Comparison of ENCODE assay signal across 24 cellular contexts in the genomic region with DNA sequence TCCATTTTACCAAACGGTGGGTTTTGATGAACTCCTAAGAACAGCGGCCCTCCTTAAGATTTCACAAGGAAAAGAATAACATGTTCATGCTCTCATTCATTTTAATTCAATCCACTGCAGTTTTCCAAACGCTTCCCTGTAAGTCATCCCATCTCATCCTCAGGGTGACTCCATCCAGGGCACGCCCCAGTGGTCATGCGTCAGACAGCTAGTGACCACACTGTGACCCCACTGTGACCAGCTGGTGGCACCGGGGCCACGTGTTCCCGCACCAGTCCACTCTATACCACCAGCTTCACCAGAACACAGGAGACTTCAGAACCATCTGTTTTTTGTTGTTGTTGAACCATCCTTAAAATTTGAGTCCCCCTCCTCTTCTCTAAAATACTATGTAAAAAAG. TPM values are rescaled to one million over a fixed set of nuclear protein-coding genes. Genes with fewer than 3 reads are reported as not detected.
DNase-seq lines count a peak whose midpoint lies in the region; ATAC-seq and TF ChIP-seq lines count a peak whose summit lies in the region.
"Had no signal": no experiment of that assay in that cellular context is flagged by ENCODE, and none has a peak within 500 bp of the region (broad histone marks: within the 10 kb centered on the region; RNA-seq: fewer than 3 reads in every experiment).

No MANE protein-coding gene starts in this region.

- no peaks in the 10 kb centered on the region for H3K23me2 ChIP-seq in H9 (ENCODE audit: insufficient read length, low read depth, low read length, poor library complexity, severe bottlenecking)

- H2BK20ac ChIP-seq in H9 (ENCODE audit: low read depth, low read length, poor library complexity, severe bottlenecking) = no peak overlapping the region

- no peak for ATAC-seq in HG03097 (IDR thresholded peaks at IDR 0.05; ENCODE audit: low FRiP score, unreplicated experiment)

- no peaks in the 10 kb centered on the region for H3K79me2 ChIP-seq in H9 (ENCODE audit: insufficient read depth, low read length)

- TF ChIP-seq CTCF in H9 (conservative IDR thresholded peaks at IDR 0.05) (no peak), foreskin fibroblast (IDR thresholded peaks at IDR 0.05; ENCODE audit: low read depth, low read length) (no peak), thyroid gland (IDR thresholded peaks at IDR 0.05) (no peak)

- H3K36me3 ChIP-seq in SJSA1 (peaks cover 15% of the 10 kb centered on the region), thyroid gland (peaks cover 0 to 4% of the 10 kb centered on the region in 2 donors)
- H3K36me3 ChIP-seq: neural progenitor cell had no signal

- H3K4me1 ChIP-seq in H9 (ENCODE audit: insufficient read depth, low read length) = no peaks in the 10 kb centered on the region
- H3K4me1 ChIP-seq in SJSA1 (replicated peaks) = peaks cover 40% of the 10 kb centered on the region
- H3K4me1 ChIP-seq in thyroid gland = no peaks in the 10 kb centered on the region
- H3K4me1 ChIP-seq: neural progenitor cell, sigmoid colon had no signal

- no peaks in the 10 kb centered on the region for H3K27me3 Mint-ChIP-seq in H9 (ENCODE audit: low read depth)
- H3K27me3 Mint-ChIP-seq: activated T-cell treated with anti-CD3 and anti-CD28 coated beads, Interleukin-2, amount 50 U/mL, for 24 hours; CD8-positive, alpha-beta memory T cell had no signal

- no peak overlapping the region for H2BK5ac ChIP-seq in H9 (ENCODE audit: insufficient read length, low read length)

- H3K4me3 ChIP-seq in SJSA1 (no peak overlapping the region), foreskin fibroblast (ENCODE audit: low read depth in 1 of 2, low read length in 2 of 2) (no peak overlapping the region), thyroid gland (replicated peaks in 1 of 3) (no peak overlapping the region)
- H3K4me3 ChIP-seq: lung, neural progenitor cell, sigmoid colon, SK-N-MC had no signal

- TF ChIP-seq POLR2A in thyroid gland (IDR thresholded peaks at IDR 0.05) = no peak

- no peaks in the 10 kb centered on the region for H4K20me1 ChIP-seq in H9 (ENCODE audit: control insufficient read depth, insufficient read depth, insufficient read length)

- no peak overlapping the region for H4K8ac ChIP-seq in H9 (replicated peaks; ENCODE audit: insufficient read length, low read depth, low read length)

- H4K91ac ChIP-seq in H9 (ENCODE audit: insufficient read length, low read depth, low read length) = no peak overlapping the region

- no peak overlapping the region for H3K4me2 ChIP-seq in H9 (ENCODE audit: insufficient read depth, insufficient read length, low read length)
- H3K4me2 ChIP-seq: neural progenitor cell had no signal

- H2BK120ac ChIP-seq in H9 (ENCODE audit: low read depth, low read length, poor library complexity, severe bottlenecking) = no peak overlapping the region

- no peaks in the 10 kb centered on the region for H3K27me3 ChIP-seq in H9 (ENCODE audit: insufficient read depth, low read length)
- no peaks in the 10 kb centered on the region for H3K27me3 ChIP-seq in SJSA1 (replicated peaks)
- no peaks in the 10 kb centered on the region for H3K27me3 ChIP-seq in thyroid gland
- H3K27me3 ChIP-seq: neural progenitor cell, sigmoid colon had no signal

- no peak overlapping the region for H2BK15ac ChIP-seq in H9 (ENCODE audit: low read depth, low read length)

- H3K36me3 Mint-ChIP-seq in H9 (ENCODE audit: insufficient read depth in 1 of 3, low read depth in 3 of 3) = peaks cover 11 to 20% (median 17%) of the 10 kb centered on the region in 3 experiments; a peak in 6 of 7 replicates

- no peak overlapping the region for H3K14ac ChIP-seq in H9 (ENCODE audit: insufficient read depth, low read length)

- H3K56ac ChIP-seq in H9 (ENCODE audit: insufficient read length, low read depth, low read length) = no peak overlapping the region

- intact Hi-C loops in thyroid gland (cut with DNase I) = no loop called here

- H3K4me1 Mint-ChIP-seq in H9 = peaks cover 6 to 7% of the 10 kb centered on the region in 2 experiments
- H3K4me1 Mint-ChIP-seq: neural progenitor cell had no signal

- no peak overlapping the region for H3K23ac ChIP-seq in H9 (ENCODE audit: insufficient read length, low read depth, low read length)

- no peak overlapping the region for H2AK5ac ChIP-seq in H9 (ENCODE audit: insufficient read length, low read length)

- no peak overlapping the region for H4K5ac ChIP-seq in H9 (ENCODE audit: insufficient read length, low read depth, low read length)

- H3K18ac ChIP-seq in H9 (ENCODE audit: insufficient read length, low read depth, low read length) = no peak overlapping the region

- H3K4ac ChIP-seq in H9 (ENCODE audit: low read depth, low read length) = no peak overlapping the region

- H3T11ph ChIP-seq in H9 (ENCODE audit: low read length) = no peak overlapping the region

- H3K79me1 ChIP-seq in H9 (ENCODE audit: insufficient read depth, low read depth, low read length, poor library complexity, severe bottlenecking) = no peaks in the 10 kb centered on the region

- H3K27ac ChIP-seq in H9 (ENCODE audit: insufficient read length, low read depth, low read length) (no peak overlapping the region), SJSA1 (peak overlapping the region; percentile 23), thyroid gland (no peak overlapping the region)
- H3K27ac ChIP-seq: neural progenitor cell, sigmoid colon, SK-N-MC had no signal

- WGBS in H9 (ENCODE audit: extremely low coverage, insufficient read length, low lambda C conversion rate) = no CpG with 5 or more reads among the region's 8 CpGs
- 85 to 90% methylated on average over 8 of the region's 8 CpGs for WGBS in thyroid gland, 2 donors

- no peak overlapping the region for H2AFZ ChIP-seq in H9 (ENCODE audit: low read length)
- H2AFZ ChIP-seq: neural progenitor cell had no signal

- H3K9ac ChIP-seq in H9 (ENCODE audit: extremely low read depth, insufficient read length, low read length) = no peak overlapping the region
- H3K9ac ChIP-seq: neural progenitor cell had no signal

- no peaks in the 10 kb centered on the region for H3K9me3 Mint-ChIP-seq in H9
- H3K9me3 Mint-ChIP-seq: activated T-cell treated with anti-CD3 and anti-CD28 coated beads, Interleukin-2, amount 50 U/mL, for 24 hours; CD8-positive, alpha-beta memory T cell; neural progenitor cell; T-helper 1 cell treated with Interleukin-12 subunit alpha and Interleukin-12 subunit beta and Interleukin-4 antibody, amounts not matched to agents 30 μg/mL and 1 μg/mL, for 36 hours had no signal

- H2BK12ac ChIP-seq in H9 (ENCODE audit: insufficient read length, low read depth, low read length) = no peak overlapping the region

- H3K9me3 ChIP-seq in H9 (ENCODE audit: control insufficient read depth, low read depth, low read length) (no peaks in the 10 kb centered on the region), SJSA1 (replicated peaks) (no peaks in the 10 kb centered on the region), thyroid gland (no peaks in the 10 kb centered on the region)
- H3K9me3 ChIP-seq: sigmoid colon had no signal

- H3K27ac Mint-ChIP-seq in H9 = peak overlapping the region; percentile 22 to 65 (median 44); a peak in 2 of 7 replicates
- H3K27ac Mint-ChIP-seq: activated T-cell treated with anti-CD3 and anti-CD28 coated beads, Interleukin-2, amount 50 U/mL, for 24 hours; CD8-positive, alpha-beta memory T cell; neural progenitor cell; T-helper 1 cell treated with Interleukin-12 subunit alpha and Interleukin-12 subunit beta and Interleukin-4 antibody, amounts not matched to agents 30 μg/mL and 1 μg/mL, for 36 hours had no signal

- no peak for DNase-seq in H9
- peak; percentile 23 to 75 for DNase-seq in SJSA1 (ENCODE audit: low read depth in 1 of 2, low spot score in 2 of 2)
- DNase-seq in foreskin fibroblast = peak; percentile 32 to 54
- DNase-seq in stromal cell of bone marrow (ENCODE audit: low read depth) = peak; percentile 11
- no peak for DNase-seq in stimulated activated CD8-positive, alpha-beta memory T cell treated with anti-CD3 and anti-CD28 coated beads, Interleukin-4, amount 100 ng/mL, for 48 hours
- no peak for DNase-seq in thyroid gland
- DNase-seq: activated CD4-positive, alpha-beta T cell treated with anti-CD3 and anti-CD28 coated beads for 48 hours; activated T-cell treated with anti-CD3 and anti-CD28 coated beads, Interleukin-2, amount 50 U/mL, for 24 hours; CD8-positive, alpha-beta memory T cell; DMS53; effector memory CD4-positive, alpha-beta T cell; H7; kidney; MM.1S; NCI-H1436 treated with DMSO at 0.1 percent for 48 hours; NCI-H524; RPMI8226; sigmoid colon; trophoblast cell had no signal

- no peak overlapping the region for H3K4me3 Mint-ChIP-seq in H9
- H3K4me3 Mint-ChIP-seq: activated T-cell treated with anti-CD3 and anti-CD28 coated beads, Interleukin-2, amount 50 U/mL, for 24 hours; CD8-positive, alpha-beta memory T cell; neural progenitor cell; T-helper 1 cell treated with Interleukin-12 subunit alpha and Interleukin-12 subunit beta and Interleukin-4 antibody, amounts not matched to agents 30 μg/mL and 1 μg/mL, for 36 hours had no signal

RNA-seq across cellular contexts. Expression of a gene that starts 14.3 kb away (rescaled TPM):
- total RNA-seq in H9 (2021) (10.5 and 11.0 TPM in 2 replicates), thyroid gland (10 to 100 TPM; 41.0 to 54.1 (median 49.6) TPM)
- total RNA-seq in SJSA1 (2014; rRNA removed; shearing (Covaris generic)) = 40.0 and 68.9 TPM in 2 replicates

RNA-seq across cellular contexts. Expression of a gene that starts 14.7 kb away (rescaled TPM):
- total RNA-seq in H9 (2021) (530 and 532 TPM in 2 replicates), thyroid gland (100 to 1,000 TPM; 104 to 201 (median 163) TPM)
- 1,250 and 1,372 TPM in 2 replicates for total RNA-seq in SJSA1 (2014; rRNA removed; shearing (Covaris generic))

Comparison
In these comparisons a context has a peak if more than half of its experiments do, and no peak if none do; other contexts are left out.
1. DNase-seq: peak in SJSA1 (2 of 2), foreskin fibroblast (2 of 2) and stromal cell of bone marrow (single experiment); none in H9 (single experiment), stimulated activated CD8-positive, alpha-beta memory T cell treated with anti-CD3 and anti-CD28 coated beads, Interleukin-4, amount 100 ng/mL, for 48 hours (single experiment) and thyroid gland (0 of 2).